ENCODE assay signal across 13 cellular contexts in the genomic region with DNA sequence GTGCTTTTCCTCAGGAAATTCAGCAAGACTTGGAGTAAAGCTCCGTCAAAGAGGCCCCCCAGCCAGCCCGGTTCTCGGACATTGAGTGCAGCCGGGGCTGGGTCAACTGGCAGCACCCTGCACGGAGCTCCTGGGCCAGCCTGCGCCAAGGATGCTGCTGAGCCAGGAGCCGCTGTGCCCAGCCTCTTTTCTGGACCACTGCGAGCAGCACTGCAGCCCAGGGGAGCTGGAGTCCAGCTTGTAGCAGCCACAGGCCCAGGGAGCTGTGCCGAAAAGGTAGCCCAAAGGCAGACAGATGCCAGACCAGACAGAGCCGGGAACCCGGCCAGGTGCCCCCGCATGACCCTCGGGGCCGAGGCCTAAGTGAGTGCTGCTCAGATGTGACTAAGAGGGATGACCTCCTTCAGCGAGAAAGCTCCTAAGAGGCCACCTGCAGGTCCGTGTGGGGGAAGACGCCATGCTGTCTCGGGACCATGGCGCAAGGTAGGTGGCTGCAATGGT. TPM values are rescaled to one million over a fixed set of nuclear protein-coding genes. Genes with fewer than 3 reads are reported as not detected.
DNase-seq lines count a peak whose midpoint lies in the region; ATAC-seq and TF ChIP-seq lines count a peak whose summit lies in the region.
"Had no signal": no experiment of that assay in that cellular context is flagged by ENCODE, and none has a peak within 500 bp of the region (broad histone marks: within the 10 kb centered on the region; RNA-seq: fewer than 3 reads in every experiment).

No MANE protein-coding gene starts in this region.

- H3K36me3 Mint-ChIP-seq in GM23338 (ENCODE audit: low read depth) (peaks cover 5% of the 10 kb centered on the region; the same call in 1 of the 3 replicates), mesothelial cell of epicardium (peaks cover 8% of the 10 kb centered on the region)

- H3K27ac ChIP-seq in GM23338 (ENCODE audit: low read depth) (peak overlapping the region; percentile 85), colonic mucosa (no peak overlapping the region)

- H3K9me3 ChIP-seq in colonic mucosa = no peaks in the 10 kb centered on the region

- H3K27ac Mint-ChIP-seq in GM23338 (no peak overlapping the region), mesothelial cell of epicardium (peak overlapping the region; percentile 83)
- H3K27ac Mint-ChIP-seq: activated CD4-positive, alpha-beta memory T cell treated with anti-CD3 and anti-CD28 coated beads, Interleukin-2, amount 10 ng/mL, durations not matched to agents 7 days and 5 days; activated naive CD4-positive, alpha-beta T cell treated with anti-CD3 and anti-CD28 coated beads for 36 hours had no signal

- H3K9me2 ChIP-seq in GM23338 (ENCODE audit: insufficient read depth) = no peaks in the 10 kb centered on the region

- H3K27me3 ChIP-seq in GM23338 (ENCODE audit: insufficient read depth) = no peaks in the 10 kb centered on the region
- no peaks in the 10 kb centered on the region for H3K27me3 ChIP-seq in colonic mucosa

- H3K4me3 Mint-ChIP-seq in GM23338 (no peak overlapping the region), mesothelial cell of epicardium (no peak overlapping the region)

- H3K9ac ChIP-seq in colonic mucosa (ENCODE audit: low read depth in 2 of 2, low read length in 2 of 2) = no peak overlapping the region

- H3K9me3 Mint-ChIP-seq in GM23338 (no peaks in the 10 kb centered on the region), mesothelial cell of epicardium (no peaks in the 10 kb centered on the region)
- H3K9me3 Mint-ChIP-seq: activated CD4-positive, alpha-beta memory T cell treated with anti-CD3 and anti-CD28 coated beads, Interleukin-2, amount 10 ng/mL, durations not matched to agents 7 days and 5 days; activated naive CD4-positive, alpha-beta T cell treated with anti-CD3 and anti-CD28 coated beads for 36 hours had no signal

- H3K4me1 Mint-ChIP-seq in GM23338 (peaks cover 7% of the 10 kb centered on the region), mesothelial cell of epicardium (peaks cover 17% of the 10 kb centered on the region)

- H2AFZ ChIP-seq in GM23338 = no peak overlapping the region

- H3K27me3 Mint-ChIP-seq in GM23338 (ENCODE audit: insufficient read depth, low read depth, poor library complexity) (peaks cover 10% of the 10 kb centered on the region), mesothelial cell of epicardium (ENCODE audit: low read depth) (no peaks in the 10 kb centered on the region)
- H3K27me3 Mint-ChIP-seq: activated CD4-positive, alpha-beta memory T cell treated with anti-CD3 and anti-CD28 coated beads, Interleukin-2, amount 10 ng/mL, durations not matched to agents 7 days and 5 days had no signal

- peaks cover 9% of the 10 kb centered on the region; the same call in 1 of the 2 replicates for H3F3A ChIP-seq in GM23338 (replicated peaks; ENCODE audit: low read depth)

- H3K4me3 ChIP-seq in GM23338 = no peak overlapping the region
- H3K4me3 ChIP-seq in choroid plexus epithelial cell (ENCODE audit: low read depth, low read length) = no peak overlapping the region
- no peak overlapping the region for H3K4me3 ChIP-seq in colonic mucosa

- ATAC-seq in GM23338 = peak; percentile 22

- peak; percentile 6 for DNase-seq in AG20443 (ENCODE audit: low spot score)
- peak; percentile 30 for DNase-seq in GM23338 (ENCODE audit: low spot score)
- DNase-seq in choroid plexus epithelial cell (ENCODE audit: low read depth) = peak; percentile 4
- DNase-seq in mesothelial cell of epicardium (ENCODE audit: low spot score in 2 of 2, unreplicated experiment in 2 of 2) = no peak
- DNase-seq in colonic mucosa = no peak
- DNase-seq in activated T-cell treated with anti-CD3 and anti-CD28 coated beads for 4 hours = no peak
- no peak for DNase-seq in D341Med (ENCODE audit: low spot score)
- no peak for DNase-seq in NCI-H187 (lab: John Stamatoyannopoulos, UW)
- DNase-seq: activated CD4-positive, alpha-beta memory T cell treated with anti-CD3 and anti-CD28 coated beads, Interleukin-2, amount 10 ng/mL, durations not matched to agents 7 days and 5 days; activated naive CD4-positive, alpha-beta T cell treated with anti-CD3 and anti-CD28 coated beads for 36 hours; NCI-H446; RPMI8226; stimulated activated CD4-positive, alpha-beta T cell treated with anti-CD3 and anti-CD28 coated beads, Interleukin-4, amount 100 ng/mL, for 1 hour had no signal

- no peak overlapping the region for H3K4me2 ChIP-seq in GM23338

- intact Hi-C loops in colonic mucosa (cut with DNase I) = no loop called here

- H3K4me1 ChIP-seq in GM23338 (ENCODE audit: insufficient read depth) (no peaks in the 10 kb centered on the region), colonic mucosa (no peaks in the 10 kb centered on the region)

- peaks cover 14% of the 10 kb centered on the region for H3K79me2 ChIP-seq in GM23338 (replicated peaks; ENCODE audit: insufficient read depth)

- TF ChIP-seq CTCF in GM23338 (conservative IDR thresholded peaks at IDR 0.05; ENCODE audit: low read depth in 2 of 2) (peak in 1 of 2 experiments; percentile 20; a peak in 1 of 4 replicates), choroid plexus epithelial cell (conservative IDR thresholded peaks at IDR 0.05; ENCODE audit: low read depth, low read length) (no peak), mesothelial cell of epicardium (IDR thresholded peaks at IDR 0.05; ENCODE audit: unreplicated experiment) (no peak), colonic mucosa (IDR thresholded peaks at IDR 0.05) (no peak)

- H3K36me3 ChIP-seq in GM23338 (ENCODE audit: insufficient read depth) (no peaks in the 10 kb centered on the region), colonic mucosa (no peaks in the 10 kb centered on the region)

- no peaks in the 10 kb centered on the region for H4K20me1 ChIP-seq in GM23338 (replicated peaks; ENCODE audit: insufficient read depth)

TF ChIP-seq in GM23338, 12 proteins besides CTCF, POLR2A, EP300 and RAD21:
- no peak for TF ChIP-seq STAT1 (IDR thresholded peaks at IDR 0.05; ENCODE audit: unreplicated experiment)
- TF ChIP-seq ZNF114 (CRISPR knock-in tag; IDR thresholded peaks at IDR 0.05) = no peak
- TF ChIP-seq EZH2phosphoT487 (IDR thresholded peaks at IDR 0.05; ENCODE audit: unreplicated experiment) = no peak
- no peak for TF ChIP-seq ZNF331 (CRISPR knock-in tag; IDR thresholded peaks at IDR 0.05; ENCODE audit: low read depth)
- TF ChIP-seq, protein P1, sequence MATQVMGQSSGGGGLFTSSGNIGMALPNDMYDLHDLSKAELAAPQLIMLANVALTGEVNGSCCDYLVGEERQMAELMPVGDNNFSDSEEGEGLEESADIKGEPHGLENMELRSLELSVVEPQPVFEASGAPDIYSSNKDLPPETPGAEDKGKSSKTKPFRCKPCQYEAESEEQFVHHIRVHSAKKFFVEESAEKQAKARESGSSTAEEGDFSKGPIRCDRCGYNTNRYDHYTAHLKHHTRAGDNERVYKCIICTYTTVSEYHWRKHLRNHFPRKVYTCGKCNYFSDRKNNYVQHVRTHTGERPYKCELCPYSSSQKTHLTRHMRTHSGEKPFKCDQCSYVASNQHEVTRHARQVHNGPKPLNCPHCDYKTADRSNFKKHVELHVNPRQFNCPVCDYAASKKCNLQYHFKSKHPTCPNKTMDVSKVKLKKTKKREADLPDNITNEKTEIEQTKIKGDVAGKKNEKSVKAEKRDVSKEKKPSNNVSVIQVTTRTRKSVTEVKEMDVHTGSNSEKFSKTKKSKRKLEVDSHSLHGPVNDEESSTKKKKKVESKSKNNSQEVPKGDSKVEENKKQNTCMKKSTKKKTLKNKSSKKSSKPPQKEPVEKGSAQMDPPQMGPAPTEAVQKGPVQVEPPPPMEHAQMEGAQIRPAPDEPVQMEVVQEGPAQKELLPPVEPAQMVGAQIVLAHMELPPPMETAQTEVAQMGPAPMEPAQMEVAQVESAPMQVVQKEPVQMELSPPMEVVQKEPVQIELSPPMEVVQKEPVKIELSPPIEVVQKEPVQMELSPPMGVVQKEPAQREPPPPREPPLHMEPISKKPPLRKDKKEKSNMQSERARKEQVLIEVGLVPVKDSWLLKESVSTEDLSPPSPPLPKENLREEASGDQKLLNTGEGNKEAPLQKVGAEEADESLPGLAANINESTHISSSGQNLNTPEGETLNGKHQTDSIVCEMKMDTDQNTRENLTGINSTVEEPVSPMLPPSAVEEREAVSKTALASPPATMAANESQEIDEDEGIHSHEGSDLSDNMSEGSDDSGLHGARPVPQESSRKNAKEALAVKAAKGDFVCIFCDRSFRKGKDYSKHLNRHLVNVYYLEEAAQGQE (IDR thresholded peaks at IDR 0.05; ENCODE audit: unreplicated experiment) = no peak
- TF ChIP-seq POLR2AphosphoS5 (IDR thresholded peaks at IDR 0.05; ENCODE audit: low read depth) = no peak
- TF ChIP-seq, protein P2, sequence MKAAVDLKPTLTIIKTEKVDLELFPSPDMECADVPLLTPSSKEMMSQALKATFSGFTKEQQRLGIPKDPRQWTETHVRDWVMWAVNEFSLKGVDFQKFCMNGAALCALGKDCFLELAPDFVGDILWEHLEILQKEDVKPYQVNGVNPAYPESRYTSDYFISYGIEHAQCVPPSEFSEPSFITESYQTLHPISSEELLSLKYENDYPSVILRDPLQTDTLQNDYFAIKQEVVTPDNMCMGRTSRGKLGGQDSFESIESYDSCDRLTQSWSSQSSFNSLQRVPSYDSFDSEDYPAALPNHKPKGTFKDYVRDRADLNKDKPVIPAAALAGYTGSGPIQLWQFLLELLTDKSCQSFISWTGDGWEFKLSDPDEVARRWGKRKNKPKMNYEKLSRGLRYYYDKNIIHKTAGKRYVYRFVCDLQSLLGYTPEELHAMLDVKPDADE (IDR thresholded peaks at IDR 0.05) = no peak
- TF ChIP-seq EZH2 (IDR thresholded peaks at IDR 0.05; ENCODE audit: low read depth, unreplicated experiment) = no peak
- no peak for TF ChIP-seq NANOG (IDR thresholded peaks at IDR 0.05; ENCODE audit: borderline replicate concordance)

RNA-seq across cellular contexts. Expression of a gene that starts 7.3 kb away (rescaled TPM):
- total RNA-seq in GM23338 (2014; rRNA removed; shearing (Covaris generic)) = 3.1 and 6.2 TPM in 2 replicates
- 5.0 and 5.1 TPM in 2 replicates for polyA plus RNA-seq in GM23338 (2016; fragmentation: Nextera tagmentation; extraction: Ambion mirVana)
- 38.0 to 46.7 TPM (median 40.5 TPM) in 3 replicates for total RNA-seq in mesothelial cell of epicardium
- 1 to 10 TPM; 8.1 to 8.9 TPM for total RNA-seq in colonic mucosa

RNA-seq across cellular contexts. Expression of a gene that starts 7.7 kb away (rescaled TPM):
- total RNA-seq in GM23338 (2014; rRNA removed; shearing (Covaris generic)) = 1,424 and 1,606 TPM in 2 replicates
- 1,538 and 1,672 TPM in 2 replicates for polyA plus RNA-seq in GM23338 (2016; fragmentation: Nextera tagmentation; extraction: Ambion mirVana)
- total RNA-seq in mesothelial cell of epicardium = 795 to 840 TPM (median 827 TPM) in 3 replicates
- total RNA-seq in colonic mucosa = 100 to 1,000 TPM; 756 to 773 TPM

RNA-seq across cellular contexts. Expression of a gene that starts 44.2 kb away (rescaled TPM):
- total RNA-seq in GM23338 (2014; rRNA removed; shearing (Covaris generic)) = 38.9 and 39.0 TPM in 2 replicates
- 31.9 and 32.5 TPM in 2 replicates for polyA plus RNA-seq in GM23338 (2016; fragmentation: Nextera tagmentation; extraction: Ambion mirVana)
- 22.1 to 24.5 TPM (median 22.8 TPM) in 3 replicates for total RNA-seq in mesothelial cell of epicardium
- total RNA-seq in colonic mucosa = 10 to 100 TPM; 39.1 to 49.9 TPM

Comparison
In these comparisons a context has a peak if more than half of its experiments do, and no peak if none do; other contexts are left out.
1. DNase-seq: peak in AG20443 (single experiment), GM23338 (single experiment) and choroid plexus epithelial cell (single experiment); none in mesothelial cell of epicardium (0 of 2), colonic mucosa (single experiment), activated T-cell treated with anti-CD3 and anti-CD28 coated beads for 4 hours (single experiment), D341Med (single experiment) and NCI-H187 (0 of 2).